In the genomic region with DNA sequence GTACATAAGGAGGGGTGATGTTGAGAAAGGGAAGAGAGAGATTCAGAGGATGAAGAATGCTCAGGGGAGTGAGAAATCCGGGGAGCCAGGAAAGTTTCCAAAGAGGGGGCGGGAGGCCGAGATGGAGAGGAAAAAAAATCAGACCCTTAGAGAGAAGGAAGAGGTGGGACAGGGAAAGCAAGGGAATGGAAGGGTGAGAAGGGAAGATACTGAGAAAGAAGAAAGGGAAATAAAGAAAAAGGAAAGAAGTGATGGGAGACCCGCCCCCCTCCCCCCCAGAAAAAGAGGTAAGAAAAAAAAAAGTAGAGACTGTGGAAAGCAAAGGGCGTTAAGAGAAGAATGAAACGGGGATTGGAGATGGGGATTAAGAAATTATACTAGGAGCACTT, we compare ENCODE assay signal across 8 cellular contexts. TPM values are rescaled to one million over a fixed set of nuclear protein-coding genes. Genes with fewer than 3 reads are reported as not detected.
DNase-seq lines count a peak whose midpoint lies in the region; ATAC-seq and TF ChIP-seq lines count a peak whose summit lies in the region.

No MANE protein-coding gene starts in this region.

- H3K36me3 ChIP-seq in BE2C (no peaks in the 10 kb centered on the region), NT2/D1 (ENCODE audit: insufficient read depth, insufficient read length, low read length) (no peaks in the 10 kb centered on the region), neural progenitor cell (no peaks in the 10 kb centered on the region)

- no peak for ATAC-seq in GM21576 (IDR thresholded peaks at IDR 0.05; ENCODE audit: unreplicated experiment)
- ATAC-seq in esophagus mucosa, result no peak
- ATAC-seq in HG02623 (IDR thresholded peaks at IDR 0.05; ENCODE audit: unreplicated experiment), result no peak

- H3K79me2 ChIP-seq in neural progenitor cell (ENCODE audit: low read depth), result no peaks in the 10 kb centered on the region

- H3K27me3 ChIP-seq in BE2C (no peaks in the 10 kb centered on the region), NT2/D1 (ENCODE audit: insufficient read depth, insufficient read length) (peaks cover 23% of the 10 kb centered on the region), neural progenitor cell (peaks cover 87% of the 10 kb centered on the region)

- H3K9ac ChIP-seq in NT2/D1 (ENCODE audit: insufficient read length, low read depth) (peak overlapping the region; percentile 26), neural progenitor cell (no peak overlapping the region)

- peak overlapping the region; percentile 92 for H3K4me2 ChIP-seq in neural progenitor cell

- H3K4me1 ChIP-seq in BE2C (no peaks in the 10 kb centered on the region), NT2/D1 (ENCODE audit: insufficient read depth, insufficient read length) (no peaks in the 10 kb centered on the region), neural progenitor cell (no peaks in the 10 kb centered on the region)

- H3K4me1 Mint-ChIP-seq in endothelial cell (ENCODE audit: unreplicated experiment) (peaks cover 7% of the 10 kb centered on the region), neural progenitor cell (peaks cover 12% of the 10 kb centered on the region)

- H3K4me3 ChIP-seq in BE2C (ENCODE audit: low read depth, low read length) (peak overlapping the region; percentile 68), NT2/D1 (ENCODE audit: insufficient read length, low read depth) (peak overlapping the region; percentile 72), neural progenitor cell (peak overlapping the region; percentile 80)

- H3K27me3 Mint-ChIP-seq in endothelial cell (ENCODE audit: unreplicated experiment) (peaks cover 2% of the 10 kb centered on the region), neural progenitor cell (ENCODE audit: insufficient read depth, low read depth) (no peaks in the 10 kb centered on the region)

- H3K9me3 Mint-ChIP-seq in endothelial cell (ENCODE audit: unreplicated experiment), result no peaks in the 10 kb centered on the region
- no peaks in the 10 kb centered on the region for H3K9me3 Mint-ChIP-seq in neural progenitor cell

- TF ChIP-seq CTCF in BE2C (IDR thresholded peaks at IDR 0.05; ENCODE audit: low read depth, low read length) (no peak), endothelial cell (IDR thresholded peaks at IDR 0.05; ENCODE audit: unreplicated experiment) (no peak), neural progenitor cell (IDR thresholded peaks at IDR 0.05) (no peak)

- no peaks in the 10 kb centered on the region for H4K20me1 ChIP-seq in neural progenitor cell (ENCODE audit: low read depth)

- no peak for DNase-seq in BE2C
- DNase-seq in NT2/D1 (ENCODE audit: low read depth, low spot score), result no peak
- no peak for DNase-seq in endothelial cell (ENCODE audit: low spot score)
- no peak for DNase-seq in neural progenitor cell (ENCODE audit: low spot score)
- DNase-seq in activated CD4-positive, CD25-positive, alpha-beta regulatory T cell treated with anti-CD3 and anti-CD28 coated beads, Interleukin-2, amount 50 U/mL, for 72 hours, result no peak

- H3F3A ChIP-seq in neural progenitor cell (ENCODE audit: low read depth), result no peaks in the 10 kb centered on the region

- H3K4me3 Mint-ChIP-seq in endothelial cell (ENCODE audit: unreplicated experiment) (peak overlapping the region; percentile 91), neural progenitor cell (peak overlapping the region; percentile 87)

- H3K27ac Mint-ChIP-seq in endothelial cell (ENCODE audit: unreplicated experiment) (peak overlapping the region; percentile 92), neural progenitor cell (peak overlapping the region; percentile 67)

- H3K27ac ChIP-seq in neural progenitor cell, result no peak overlapping the region

- H3K9me3 ChIP-seq in BE2C, result no peaks in the 10 kb centered on the region
- no peaks in the 10 kb centered on the region for H3K9me3 ChIP-seq in NT2/D1 (ENCODE audit: insufficient read depth, low read length)
- no peaks in the 10 kb centered on the region for H3K9me3 ChIP-seq in neural progenitor cell (ENCODE audit: low read depth)

- H2AFZ ChIP-seq in neural progenitor cell (replicated peaks), result peak overlapping the region; percentile 98

- no peaks in the 10 kb centered on the region for H3K36me3 Mint-ChIP-seq in endothelial cell (ENCODE audit: low read depth, unreplicated experiment)
- no peaks in the 10 kb centered on the region for H3K36me3 Mint-ChIP-seq in neural progenitor cell

RNA-seq across cellular contexts. Expression of gene DYNLRB2, which starts 0.5 kb away (rescaled TPM):
- not detected for polyA plus RNA-seq in BE2C (2012; ENCODE audit: insufficient read depth, insufficient read length, low read depth)
- total RNA-seq in endothelial cell (ENCODE audit: unreplicated experiment), result not detected
- not detected in 2 replicates for total RNA-seq in neural progenitor cell (ENCODE audit: low replicate concordance)
- total RNA-seq in esophagus mucosa, result not detected
